8 cellular contexts compared by ENCODE assay signal in the genomic region with DNA sequence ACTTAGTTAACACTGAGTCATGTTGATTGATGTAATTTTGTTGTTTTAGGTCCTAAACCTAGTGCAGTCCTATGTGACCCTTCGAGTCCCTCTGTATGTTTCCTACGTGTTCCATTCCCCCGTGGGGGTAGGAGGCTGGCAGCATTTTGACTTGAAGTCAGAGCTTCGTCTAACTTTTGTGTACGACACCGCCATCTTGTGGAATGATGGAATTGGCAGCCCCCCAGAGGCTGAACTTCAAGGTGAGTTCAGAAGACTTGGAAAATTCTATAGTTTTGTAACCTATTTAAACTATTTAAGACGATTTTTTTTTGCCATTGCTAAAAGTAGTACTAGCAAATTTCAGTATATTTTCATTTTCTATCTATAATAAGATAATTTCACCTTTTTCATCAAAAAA.
A peak's percentile ranks its signal among the peaks of the same experiment; 100 is the strongest.
DNase-seq lines count a peak whose midpoint lies in the region; ATAC-seq and TF ChIP-seq lines count a peak whose summit lies in the region.

No MANE protein-coding gene starts in this region.

- DNase-seq in AG09319 (ENCODE audit: extremely low read depth, low read depth) (no peak), SK-N-DZ (ENCODE audit: low spot score) (peak; percentile 18), cerebellum (ENCODE audit: low spot score) (peak; percentile 22), mesothelial cell of epicardium (ENCODE audit: low spot score in 2 of 2, unreplicated experiment in 2 of 2) (no peak), NCI-H1694 treated with DMSO at 0.1 percent for 48 hours (lab: John Stamatoyannopoulos, UW) (no peak)

- H3K4me3 Mint-ChIP-seq in mesothelial cell of epicardium: no peak overlapping the region

- H3K4me1 Mint-ChIP-seq in mesothelial cell of epicardium: peaks cover 25% of the 10 kb centered on the region

- ATAC-seq in GM18511 (IDR thresholded peaks at IDR 0.05; ENCODE audit: unreplicated experiment): peak; percentile 75
- ATAC-seq in HG03469 (IDR thresholded peaks at IDR 0.05; ENCODE audit: unreplicated experiment): peak; percentile 71
- ATAC-seq in HG03025 (IDR thresholded peaks at IDR 0.05; ENCODE audit: low FRiP score, unreplicated experiment): no peak

- H3K36me3 Mint-ChIP-seq in mesothelial cell of epicardium: peaks cover 8% of the 10 kb centered on the region

- no peaks in the 10 kb centered on the region for H3K27me3 Mint-ChIP-seq in mesothelial cell of epicardium (ENCODE audit: low read depth)

- no peak overlapping the region for H3K27ac Mint-ChIP-seq in mesothelial cell of epicardium

- peak; percentile 32 for TF ChIP-seq CTCF in AG09319 (IDR thresholded peaks at IDR 0.05; ENCODE audit: low read depth, low read length)
- TF ChIP-seq CTCF in mesothelial cell of epicardium (IDR thresholded peaks at IDR 0.05; ENCODE audit: unreplicated experiment): peak; percentile 59

- H3K9me3 Mint-ChIP-seq in mesothelial cell of epicardium: no peaks in the 10 kb centered on the region

Comparison
In these comparisons a context has a peak if more than half of its experiments do, and no peak if none do; other contexts are left out.
1. DNase-seq: peak in SK-N-DZ (single experiment) and cerebellum (single experiment); none in AG09319 (single experiment), mesothelial cell of epicardium (0 of 2) and NCI-H1694 treated with DMSO at 0.1 percent for 48 hours (single experiment).